11 cellular contexts compared by ENCODE assay signal in genomic region chr4:2795558-2796260, GRCh38. TPM values are rescaled to one million over a fixed set of nuclear protein-coding genes. Genes with fewer than 3 reads are reported as not detected.
A peak's percentile ranks its signal among the peaks of the same experiment; 100 is the strongest.
DNase-seq lines count a peak whose midpoint lies in the region; ATAC-seq and TF ChIP-seq lines count a peak whose summit lies in the region.
"Had no signal": no experiment of that assay in that cellular context is flagged by ENCODE, and none has a peak within 500 bp of the region (broad histone marks: within the 10 kb centered on the region; RNA-seq: fewer than 3 reads in every experiment).

No MANE protein-coding gene starts in this region.

- DNase-seq in activated naive CD4-positive, alpha-beta T cell treated with anti-CD3 and anti-CD28 coated beads, Interleukin-2, amount 50 U/mL, for 16 hours = peak; percentile 10
- DNase-seq in activated naive CD4-positive, alpha-beta T cell treated with Interleukin-2 at 50 U/mL for 16 hours = no peak
- DNase-seq in epithelial cell of prostate (ENCODE audit: low read depth, low spot score) (no peak), upper lobe of right lung (peak; percentile 65), 8988T (no peak)
- DNase-seq in stimulated activated CD4-positive, alpha-beta T cell treated with anti-CD3 and anti-CD28 coated beads, Interleukin-1b, Interleukin-23, amount 100 ng/mL, for 48 hours = no peak
- DNase-seq in stimulated activated CD4-positive, alpha-beta T cell treated with anti-CD3 and anti-CD28 coated beads, Interleukin-12 subunit alpha, Interleukin-12 subunit beta, amount 100 ng/mL, for 4 hours = no peak
- DNase-seq: activated CD4-positive, alpha-beta T cell treated with anti-CD3 and anti-CD28 coated beads for 4 hours; natural killer cell; RPMI8226 had no signal

- H3K36me3 ChIP-seq in mucosa of rectum (ENCODE audit: control insufficient read depth in 2 of 2, insufficient read depth in 2 of 2, low read length in 2 of 2) (no peaks in the 10 kb centered on the region), upper lobe of right lung (no peaks in the 10 kb centered on the region)

- H3K27ac ChIP-seq in epithelial cell of prostate = peak overlapping the region; percentile 83
- peak overlapping the region; percentile 84 to 90 for H3K27ac ChIP-seq in mucosa of rectum (ENCODE audit: low read depth in 2 of 2, low read length in 2 of 2)
- peak overlapping the region; percentile 87 for H3K27ac ChIP-seq in upper lobe of right lung

- ATAC-seq in upper lobe of right lung = no peak
- ATAC-seq: natural killer cell had no signal

- peaks cover 69 to 71% of the 10 kb centered on the region in 2 donors for H3K4me1 ChIP-seq in mucosa of rectum (ENCODE audit: control insufficient read depth in 2 of 2, insufficient read depth in 2 of 2, low read length in 2 of 2)
- peaks cover 83% of the 10 kb centered on the region for H3K4me1 ChIP-seq in upper lobe of right lung

- H3K4me3 ChIP-seq in mucosa of rectum (ENCODE audit: low read length in 2 of 2) (peak overlapping the region in 1 of 2 donors; percentile 2), upper lobe of right lung (no peak overlapping the region)

- H3K27me3 ChIP-seq in mucosa of rectum (ENCODE audit: control insufficient read depth in 2 of 2, insufficient read depth in 2 of 2, low read length in 2 of 2) (no peaks in the 10 kb centered on the region), upper lobe of right lung (no peaks in the 10 kb centered on the region)

- H3K9me3 ChIP-seq in mucosa of rectum (ENCODE audit: control insufficient read depth in 2 of 2, low read length in 2 of 2) (no peaks in the 10 kb centered on the region), upper lobe of right lung (no peaks in the 10 kb centered on the region)

- intact Hi-C loops in upper lobe of right lung (cut with DNase I) = no loop called here

- H3K9ac ChIP-seq in mucosa of rectum (ENCODE audit: low read depth in 1 of 2, low read length in 2 of 2) = peak overlapping the region; percentile 8 to 79

- no peak for TF ChIP-seq CTCF in upper lobe of right lung (IDR thresholded peaks at IDR 0.05)

RNA-seq across cellular contexts. Expression of gene SH3BP2, which starts 2.8 kb away (rescaled TPM):
- total RNA-seq in upper lobe of right lung = 99.0 TPM

RNA-seq across cellular contexts. Expression of gene TNIP2, which starts 39.6 kb away (rescaled TPM):
- total RNA-seq in upper lobe of right lung = 43.4 TPM

RNA-seq across cellular contexts. Expression of gene ADD1, which starts 47.9 kb away (rescaled TPM):
- 286 TPM for total RNA-seq in upper lobe of right lung

Comparison
In these comparisons a context has a peak if more than half of its experiments do, and no peak if none do; other contexts are left out.
1. DNase-seq: peak in activated naive CD4-positive, alpha-beta T cell treated with anti-CD3 and anti-CD28 coated beads, Interleukin-2, amount 50 U/mL, for 16 hours (single experiment) and upper lobe of right lung (single experiment); none in activated naive CD4-positive, alpha-beta T cell treated with Interleukin-2 at 50 U/mL for 16 hours (single experiment), epithelial cell of prostate (single experiment), stimulated activated CD4-positive, alpha-beta T cell treated with anti-CD3 and anti-CD28 coated beads, Interleukin-1b, Interleukin-23, amount 100 ng/mL, for 48 hours (single experiment), 8988T (single experiment) and stimulated activated CD4-positive, alpha-beta T cell treated with anti-CD3 and anti-CD28 coated beads, Interleukin-12 subunit alpha, Interleukin-12 subunit beta, amount 100 ng/mL, for 4 hours (single experiment).
2. Peak in every context shown above with its lines, with median percentiles within 50 percentile points of each other: H3K27ac ChIP-seq.